ENCODE assay signal across 7 cellular contexts in the genomic region with DNA sequence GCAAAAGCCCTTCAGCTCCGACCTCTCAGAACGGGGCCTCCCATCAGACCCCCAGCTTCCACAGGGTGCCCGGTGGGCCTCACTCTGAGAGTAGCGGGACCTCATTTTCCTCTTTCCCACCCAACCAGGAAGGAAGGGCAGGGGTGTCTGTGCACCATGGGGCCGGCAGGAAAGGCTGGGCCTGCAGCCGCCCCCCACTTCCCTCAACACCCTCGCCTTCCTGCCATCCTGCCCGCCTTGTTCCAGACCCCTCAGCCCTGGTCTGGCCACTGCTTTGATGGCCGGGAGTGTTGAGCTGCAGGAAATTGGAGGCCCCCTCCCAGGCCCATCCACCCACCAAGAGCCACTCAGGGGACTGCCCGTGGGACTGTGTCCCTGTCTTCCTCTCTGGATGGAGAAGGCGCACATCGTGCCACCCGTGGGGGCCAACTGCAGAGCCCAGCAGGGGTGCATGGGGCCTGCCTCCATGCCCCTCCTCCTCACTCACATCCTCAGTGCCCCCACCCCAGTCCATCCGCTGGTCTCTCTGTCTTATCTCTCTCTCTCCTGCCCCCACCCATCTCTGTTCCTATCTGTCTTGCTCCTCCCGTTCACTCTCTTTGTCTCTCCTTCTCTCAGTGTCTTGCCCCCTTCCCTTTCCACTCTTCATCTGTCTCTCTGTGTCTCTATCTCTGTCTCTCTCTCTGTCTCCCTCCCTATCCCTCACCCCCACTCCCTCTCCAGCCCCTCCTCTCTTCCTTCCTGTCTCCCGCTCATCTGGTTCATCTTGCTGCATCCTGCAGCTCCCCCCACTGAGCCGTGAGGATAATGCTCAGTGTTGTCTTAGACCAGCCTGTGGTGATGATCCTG. TPM values are rescaled to one million over a fixed set of nuclear protein-coding genes. Genes with fewer than 3 reads are reported as not detected.
A peak's percentile ranks its signal among the peaks of the same experiment; 100 is the strongest.
DNase-seq lines count a peak whose midpoint lies in the region; ATAC-seq and TF ChIP-seq lines count a peak whose summit lies in the region.

No MANE protein-coding gene starts in this region.

- no peaks in the 10 kb centered on the region for H3K9me3 Mint-ChIP-seq in naive B cell
- H3K9me3 Mint-ChIP-seq in activated CD8-positive, alpha-beta T cell treated with anti-CD3 and anti-CD28 coated beads for 36 hours: no peaks in the 10 kb centered on the region

- H3K27me3 ChIP-seq in colonic mucosa: peaks cover 20% of the 10 kb centered on the region

- intact Hi-C loops in colonic mucosa (cut with DNase I) (loop anchor here (5.0 kb wide), 1 partner anchor 116 kb away; no protein-coding TSS in a partner anchor), mucosa of descending colon (cut with DNase I, micrococcal nuclease) (no loop called here)
- intact Hi-C loops in activated CD8-positive, alpha-beta T cell treated with anti-CD3 and anti-CD28 coated beads for 36 hours (cut with micrococcal nuclease): no loop called here

- CTCF ChIA-PET in activated CD8-positive, alpha-beta T cell treated with anti-CD3 and anti-CD28 coated beads for 36 hours (lab: Charles Lee): interaction anchor here (1.5 kb wide), 1 partner anchor 32 kb away, joined by 4 read pairs; no protein-coding TSS in a partner anchor

- H3K4me1 Mint-ChIP-seq in naive B cell: peaks cover 16 to 19% (median 17%) of the 10 kb centered on the region in 3 donors
- H3K4me1 Mint-ChIP-seq in activated CD8-positive, alpha-beta T cell treated with anti-CD3 and anti-CD28 coated beads for 36 hours (ENCODE audit: low read depth): peaks cover 2% of the 10 kb centered on the region

- no peaks in the 10 kb centered on the region for H3K9me3 ChIP-seq in colonic mucosa
- H3K9me3 ChIP-seq in mucosa of descending colon: no peaks in the 10 kb centered on the region

- TF ChIP-seq CTCF in GM10266 (IDR thresholded peaks at IDR 0.05; ENCODE audit: control insufficient read depth, insufficient read depth, low read depth, missing control alignments): peak; percentile 28
- no peak for TF ChIP-seq CTCF in colonic mucosa (IDR thresholded peaks at IDR 0.05)
- no peak for TF ChIP-seq CTCF in mucosa of descending colon (IDR thresholded peaks at IDR 0.05)
- no peak for TF ChIP-seq CTCF in activated CD8-positive, alpha-beta T cell treated with anti-CD3 and anti-CD28 coated beads for 36 hours (IDR thresholded peaks at IDR 0.05)

- POLR2A ChIA-PET in activated CD8-positive, alpha-beta T cell treated with anti-CD3 and anti-CD28 coated beads for 36 hours (lab: Charles Lee): interaction anchor here (1.3 kb wide), 1 partner anchor 20 kb away, joined by 5 read pairs; no protein-coding TSS in a partner anchor

- DNase-seq in GM10266 (ENCODE audit: extremely low spot score) (no peak), NCI-H82 treated with DMSO at 0.1 percent for 48 hours (lab: John Stamatoyannopoulos, UW; ENCODE audit: unreplicated experiment) (peak; percentile 55), colonic mucosa (no peak), naive B cell (no peak), GM03348 (ENCODE audit: low spot score) (no peak), mucosa of descending colon (no peak)
- no peak for DNase-seq in activated CD8-positive, alpha-beta T cell treated with anti-CD3 and anti-CD28 coated beads for 36 hours

- H3K4me3 ChIP-seq in colonic mucosa (no peak overlapping the region), mucosa of descending colon (no peak overlapping the region)

- H3K4me3 Mint-ChIP-seq in naive B cell: peak overlapping the region; percentile 61 to 94 (median 76)
- no peak overlapping the region for H3K4me3 Mint-ChIP-seq in activated CD8-positive, alpha-beta T cell treated with anti-CD3 and anti-CD28 coated beads for 36 hours

- peaks cover 0 to 8% of the 10 kb centered on the region in 2 donors for H3K36me3 Mint-ChIP-seq in naive B cell
- peaks cover 1% of the 10 kb centered on the region for H3K36me3 Mint-ChIP-seq in activated CD8-positive, alpha-beta T cell treated with anti-CD3 and anti-CD28 coated beads for 36 hours (ENCODE audit: low read depth)

- H3K4me1 ChIP-seq in colonic mucosa (no peaks in the 10 kb centered on the region), mucosa of descending colon (ENCODE audit: low read depth) (peaks cover 7% of the 10 kb centered on the region)

- peak overlapping the region; percentile 64 for H3K27ac ChIP-seq in colonic mucosa

- H3K27ac Mint-ChIP-seq in naive B cell: peak overlapping the region in 1 of 6 donors; percentile 65
- no peak overlapping the region for H3K27ac Mint-ChIP-seq in activated CD8-positive, alpha-beta T cell treated with anti-CD3 and anti-CD28 coated beads for 36 hours

- ATAC-seq in naive B cell (ENCODE audit: low read depth in 2 of 2) (no peak), mucosa of descending colon (no peak)
- ATAC-seq in activated CD8-positive, alpha-beta T cell treated with anti-CD3 and anti-CD28 coated beads for 36 hours: no peak

- H3K27me3 Mint-ChIP-seq in naive B cell: peaks cover 20 to 58% (median 41%) of the 10 kb centered on the region in 3 donors
- H3K27me3 Mint-ChIP-seq in activated CD8-positive, alpha-beta T cell treated with anti-CD3 and anti-CD28 coated beads for 36 hours: peaks cover 31% of the 10 kb centered on the region

- H3K9ac ChIP-seq in colonic mucosa (ENCODE audit: low read depth in 2 of 2, low read length in 2 of 2): peak overlapping the region; percentile 50 to 61

- H3K36me3 ChIP-seq in colonic mucosa (no peaks in the 10 kb centered on the region), mucosa of descending colon (ENCODE audit: low read depth) (no peaks in the 10 kb centered on the region)

RNA-seq across cellular contexts. Expression of a gene that starts 1.8 kb away (rescaled TPM):
- total RNA-seq in colonic mucosa (10 to 100 TPM; 25.6 to 26.7 TPM), mucosa of descending colon (10 to 100 TPM; 26.8 to 57.1 (median 48.1) TPM)
- polyA plus RNA-seq in naive B cell (ENCODE audit: low read depth in 6 of 6): under 1 TPM in 2 of 6 donors, not detected in 4; 0.11 to 0.32 TPM
- 10 to 100 TPM; 10.7 to 12.5 TPM for total RNA-seq in activated CD8-positive, alpha-beta T cell treated with anti-CD3 and anti-CD28 coated beads for 36 hours
